6 cellular contexts compared by ENCODE assay signal in genomic region chr6:32187725-32188380, GRCh38. TPM values are rescaled to one million over a fixed set of nuclear protein-coding genes. Genes with fewer than 3 reads are reported as not detected.
A peak's percentile ranks its signal among the peaks of the same experiment; 100 is the strongest.
DNase-seq lines count a peak whose midpoint lies in the region; ATAC-seq and TF ChIP-seq lines count a peak whose summit lies in the region.
"Not testable (repeated sequence)": the region's sequence is repeated elsewhere in the genome, so short reads cannot be mapped to it uniquely, and the experiment has no call there.

No MANE protein-coding gene starts in this region.

- intact Hi-C loops in naive thymus-derived CD4-positive, alpha-beta T cell (cut with micrococcal nuclease) = not testable (repeated sequence)

- not testable (repeated sequence) for H3K9me3 Mint-ChIP-seq in CD4-positive, CD25-positive, alpha-beta regulatory T cell; activated naive CD8-positive, alpha-beta T cell treated with anti-CD3 and anti-CD28 coated beads for 36 hours; naive thymus-derived CD4-positive, alpha-beta T cell; stimulated activated naive CD8-positive, alpha-beta T cell treated with anti-CD3 and anti-CD28 coated beads, Interleukin-15, Interleukin-2, amounts not matched to agents 100 ng/mL and 50 ng/mL, for 24 hours

- POLR2A ChIA-PET in RWPE1 (lab: Yijun Ruan, JAX; ENCODE audit: low non-redundant PET) = not testable (repeated sequence)
- POLR2A ChIA-PET in naive thymus-derived CD4-positive, alpha-beta T cell (lab: Charles Lee) = interaction anchor here (1.8 to 10.6 kb wide), 3 partner anchors 8 to 657 kb away, joined by 9 to 259 read pairs (median 14); partner anchors contain the start of genes AGPAT1 and RNF5

- H3K27me3 ChIP-seq in CD4-positive, CD25-positive, alpha-beta regulatory T cell (ENCODE audit: control insufficient read depth, insufficient read depth, low read length); esophagus (ENCODE audit: control insufficient read depth in 1 of 2, insufficient read depth in 2 of 2, low read length in 2 of 2); naive thymus-derived CD4-positive, alpha-beta T cell (ENCODE audit: control insufficient read depth in 2 of 2, insufficient read depth in 2 of 2, low read length in 2 of 2): not testable (repeated sequence)

- H3K9me3 ChIP-seq in CD4-positive, CD25-positive, alpha-beta regulatory T cell (ENCODE audit: control insufficient read depth in 2 of 2, low read length in 2 of 2); esophagus (ENCODE audit: control insufficient read depth in 2 of 2, insufficient read depth in 1 of 2, low read depth in 1 of 2, low read length in 1 of 2); naive thymus-derived CD4-positive, alpha-beta T cell (ENCODE audit: control insufficient read depth in 2 of 3, low read length in 3 of 3): not testable (repeated sequence)

- peak overlapping the region; percentile 88 for H3K27ac ChIP-seq in CD4-positive, CD25-positive, alpha-beta regulatory T cell (ENCODE audit: insufficient read depth, low read length, poor library complexity, severe bottlenecking)
- H3K27ac ChIP-seq in RWPE1 = peak overlapping the region; percentile 88
- H3K27ac ChIP-seq in esophagus (ENCODE audit: low read depth in 2 of 2, low read length in 1 of 2) = peak overlapping the region; percentile 8 to 97
- H3K27ac ChIP-seq in naive thymus-derived CD4-positive, alpha-beta T cell (ENCODE audit: low read depth, low read length) = peak overlapping the region; percentile 97

- H3K4me3 Mint-ChIP-seq in CD4-positive, CD25-positive, alpha-beta regulatory T cell = peak overlapping the region; percentile 94 to 98 (median 96)
- peak overlapping the region; percentile 87 for H3K4me3 Mint-ChIP-seq in activated naive CD8-positive, alpha-beta T cell treated with anti-CD3 and anti-CD28 coated beads for 36 hours
- H3K4me3 Mint-ChIP-seq in naive thymus-derived CD4-positive, alpha-beta T cell = peak overlapping the region; percentile 90 to 100 (median 97)
- H3K4me3 Mint-ChIP-seq in stimulated activated naive CD8-positive, alpha-beta T cell treated with anti-CD3 and anti-CD28 coated beads, Interleukin-15, Interleukin-2, amounts not matched to agents 100 ng/mL and 50 ng/mL, for 24 hours = peak overlapping the region; percentile 90

- peaks cover 6 to 50% (median 38%) of the 10 kb centered on the region in 4 donors for H3K4me1 Mint-ChIP-seq in CD4-positive, CD25-positive, alpha-beta regulatory T cell
- peaks cover 47% of the 10 kb centered on the region for H3K4me1 Mint-ChIP-seq in activated naive CD8-positive, alpha-beta T cell treated with anti-CD3 and anti-CD28 coated beads for 36 hours
- peaks cover 31 to 46% (median 42%) of the 10 kb centered on the region in 7 donors for H3K4me1 Mint-ChIP-seq in naive thymus-derived CD4-positive, alpha-beta T cell
- H3K4me1 Mint-ChIP-seq in stimulated activated naive CD8-positive, alpha-beta T cell treated with anti-CD3 and anti-CD28 coated beads, Interleukin-15, Interleukin-2, amounts not matched to agents 100 ng/mL and 50 ng/mL, for 24 hours (ENCODE audit: low read depth) = peaks cover 65% of the 10 kb centered on the region

- peak overlapping the region; percentile 81 to 98 (median 97) for H3K27ac Mint-ChIP-seq in CD4-positive, CD25-positive, alpha-beta regulatory T cell
- peak overlapping the region; percentile 83 for H3K27ac Mint-ChIP-seq in activated naive CD8-positive, alpha-beta T cell treated with anti-CD3 and anti-CD28 coated beads for 36 hours
- peak overlapping the region; percentile 73 to 98 (median 91) for H3K27ac Mint-ChIP-seq in naive thymus-derived CD4-positive, alpha-beta T cell
- H3K27ac Mint-ChIP-seq in stimulated activated naive CD8-positive, alpha-beta T cell treated with anti-CD3 and anti-CD28 coated beads, Interleukin-15, Interleukin-2, amounts not matched to agents 100 ng/mL and 50 ng/mL, for 24 hours = peak overlapping the region; percentile 90

- peaks cover 25% of the 10 kb centered on the region for H3K36me3 Mint-ChIP-seq in CD4-positive, CD25-positive, alpha-beta regulatory T cell
- H3K36me3 Mint-ChIP-seq in activated naive CD8-positive, alpha-beta T cell treated with anti-CD3 and anti-CD28 coated beads for 36 hours = peaks cover 41% of the 10 kb centered on the region
- peaks cover 17 to 48% (median 35%) of the 10 kb centered on the region in 5 donors for H3K36me3 Mint-ChIP-seq in naive thymus-derived CD4-positive, alpha-beta T cell
- peaks cover 40% of the 10 kb centered on the region for H3K36me3 Mint-ChIP-seq in stimulated activated naive CD8-positive, alpha-beta T cell treated with anti-CD3 and anti-CD28 coated beads, Interleukin-15, Interleukin-2, amounts not matched to agents 100 ng/mL and 50 ng/mL, for 24 hours (ENCODE audit: low read depth)

- H3K4me1 ChIP-seq in CD4-positive, CD25-positive, alpha-beta regulatory T cell (ENCODE audit: control insufficient read depth, insufficient read depth, low read length, poor library complexity, severe bottlenecking) = peaks cover 60% of the 10 kb centered on the region
- not testable (repeated sequence) for H3K4me1 ChIP-seq in esophagus (ENCODE audit: control insufficient read depth in 2 of 2, insufficient read depth in 2 of 2, low read length in 1 of 2)
- H3K4me1 ChIP-seq in naive thymus-derived CD4-positive, alpha-beta T cell (ENCODE audit: control insufficient read depth in 2 of 2, insufficient read depth in 2 of 2, low read length in 2 of 2) = peaks cover 13 to 30% of the 10 kb centered on the region in 2 donors

- not testable (repeated sequence) for TF ChIP-seq CTCF in RWPE1 (conservative IDR thresholded peaks at IDR 0.05; ENCODE audit: low read depth)

- not testable (repeated sequence) for ATAC-seq in CD4-positive, CD25-positive, alpha-beta regulatory T cell (ENCODE audit: low read depth in 2 of 2); naive thymus-derived CD4-positive, alpha-beta T cell

- peak overlapping the region; percentile 81 for H3K4me3 ChIP-seq in CD4-positive, CD25-positive, alpha-beta regulatory T cell (ENCODE audit: low read depth, low read length)
- peak overlapping the region in 1 of 2 donors; percentile 71 for H3K4me3 ChIP-seq in esophagus (ENCODE audit: low read depth in 1 of 2, low read length in 2 of 2)
- peak overlapping the region; percentile 94 for H3K4me3 ChIP-seq in naive thymus-derived CD4-positive, alpha-beta T cell (ENCODE audit: low read length)

- not testable (repeated sequence) for DNase-seq in CD4-positive, CD25-positive, alpha-beta regulatory T cell; RWPE1 (ENCODE audit: low spot score); activated naive CD8-positive, alpha-beta T cell treated with anti-CD3 and anti-CD28 coated beads for 36 hours; naive thymus-derived CD4-positive, alpha-beta T cell

- WGBS in esophagus, 2 donors = 67 to 80% methylated on average over 16 to 18 of the region's 18 CpGs

- H3K36me3 ChIP-seq in CD4-positive, CD25-positive, alpha-beta regulatory T cell (ENCODE audit: control insufficient read depth, insufficient read depth, low read length) = peaks cover 27% of the 10 kb centered on the region
- H3K36me3 ChIP-seq in esophagus (ENCODE audit: control insufficient read depth in 2 of 2, insufficient read depth in 2 of 2, low read length in 1 of 2) = peaks cover 5 to 12% of the 10 kb centered on the region in 2 donors
- peaks cover 15 to 64% (median 17%) of the 10 kb centered on the region in 3 experiments for H3K36me3 ChIP-seq in naive thymus-derived CD4-positive, alpha-beta T cell (ENCODE audit: control insufficient read depth in 2 of 3, insufficient read depth in 3 of 3, low read length in 3 of 3)

- CTCF ChIA-PET in RWPE1 (lab: Yijun Ruan, JAX) = not testable (repeated sequence)
- CTCF ChIA-PET in naive thymus-derived CD4-positive, alpha-beta T cell (lab: Charles Lee) = interaction anchor here (1.8 kb wide), 1 partner anchor 9 kb away, joined by 5 read pairs; no protein-coding TSS in a partner anchor

- H3K27me3 Mint-ChIP-seq in CD4-positive, CD25-positive, alpha-beta regulatory T cell; activated naive CD8-positive, alpha-beta T cell treated with anti-CD3 and anti-CD28 coated beads for 36 hours; naive thymus-derived CD4-positive, alpha-beta T cell; stimulated activated naive CD8-positive, alpha-beta T cell treated with anti-CD3 and anti-CD28 coated beads, Interleukin-15, Interleukin-2, amounts not matched to agents 100 ng/mL and 50 ng/mL, for 24 hours: not testable (repeated sequence)

RNA-seq across cellular contexts. Expression of gene PBX2, which starts 2.1 kb away (rescaled TPM):
- 106 TPM for total RNA-seq in CD4-positive, CD25-positive, alpha-beta regulatory T cell
- 1 to 10 TPM; 1.7 to 2.7 (median 1.9) TPM for polyA plus RNA-seq in CD4-positive, CD25-positive, alpha-beta regulatory T cell
- total RNA-seq in activated naive CD8-positive, alpha-beta T cell treated with anti-CD3 and anti-CD28 coated beads for 36 hours = 10 to 100 TPM; 56.4 to 56.9 TPM
- 10 to 100 TPM; 29.4 to 49.8 TPM for polyA plus RNA-seq in esophagus
- 100 to 1,000 TPM; 105 to 221 (median 144) TPM for total RNA-seq in naive thymus-derived CD4-positive, alpha-beta T cell
- polyA plus RNA-seq in naive thymus-derived CD4-positive, alpha-beta T cell = 1 to 10 TPM; 2.5 to 3.0 TPM

RNA-seq across cellular contexts. Expression of gene AGER, which starts 3.8 kb away (rescaled TPM):
- total RNA-seq in CD4-positive, CD25-positive, alpha-beta regulatory T cell = 27.8 TPM
- under 1 TPM in 2 of 4 donors, not detected in 2; 0.44 to 0.52 TPM for polyA plus RNA-seq in CD4-positive, CD25-positive, alpha-beta regulatory T cell
- 10 to 100 TPM in 1 of 2 experiments, 1 to 10 TPM in 1; 9.6 to 11.5 TPM for total RNA-seq in activated naive CD8-positive, alpha-beta T cell treated with anti-CD3 and anti-CD28 coated beads for 36 hours
- polyA plus RNA-seq in esophagus = 1 to 10 TPM; 3.5 to 8.3 TPM
- total RNA-seq in naive thymus-derived CD4-positive, alpha-beta T cell = 10 to 100 TPM; 32.6 to 92.2 (median 38.0) TPM
- under 1 TPM in 1 of 2 donors, not detected in 1; 0.47 TPM for polyA plus RNA-seq in naive thymus-derived CD4-positive, alpha-beta T cell

RNA-seq across cellular contexts. Expression of gene GPSM3, which starts 4.6 kb away (rescaled TPM):
- total RNA-seq in CD4-positive, CD25-positive, alpha-beta regulatory T cell = 202 TPM
- 100 to 1,000 TPM in 2 of 4 donors, 10 to 100 TPM in 2; 82.4 to 109 (median 96.1) TPM for polyA plus RNA-seq in CD4-positive, CD25-positive, alpha-beta regulatory T cell
- 10 to 100 TPM; 68.4 to 71.3 TPM for total RNA-seq in activated naive CD8-positive, alpha-beta T cell treated with anti-CD3 and anti-CD28 coated beads for 36 hours
- 1 to 10 TPM; 4.0 to 4.6 TPM for polyA plus RNA-seq in esophagus
- total RNA-seq in naive thymus-derived CD4-positive, alpha-beta T cell = 100 to 1,000 TPM; 268 to 325 (median 277) TPM
- 100 to 1,000 TPM; 148 to 178 TPM for polyA plus RNA-seq in naive thymus-derived CD4-positive, alpha-beta T cell

RNA-seq across cellular contexts. Expression of gene RNF5, which starts 9.6 kb away (rescaled TPM):
- total RNA-seq in CD4-positive, CD25-positive, alpha-beta regulatory T cell = 30.0 TPM
- 100 to 1,000 TPM; 117 to 135 (median 131) TPM for polyA plus RNA-seq in CD4-positive, CD25-positive, alpha-beta regulatory T cell
- total RNA-seq in activated naive CD8-positive, alpha-beta T cell treated with anti-CD3 and anti-CD28 coated beads for 36 hours = 10 to 100 TPM; 58.3 to 58.6 TPM
- 10 to 100 TPM; 36.3 to 44.9 TPM for polyA plus RNA-seq in esophagus
- 10 to 100 TPM; 17.0 to 50.6 (median 40.9) TPM for total RNA-seq in naive thymus-derived CD4-positive, alpha-beta T cell
- 100 to 1,000 TPM; 107 to 111 TPM for polyA plus RNA-seq in naive thymus-derived CD4-positive, alpha-beta T cell

RNA-seq across cellular contexts. Expression of gene AGPAT1, which starts 12.0 kb away (rescaled TPM):
- total RNA-seq in CD4-positive, CD25-positive, alpha-beta regulatory T cell = 23.9 TPM
- polyA plus RNA-seq in CD4-positive, CD25-positive, alpha-beta regulatory T cell = 10 to 100 TPM; 11.8 to 15.2 (median 14.3) TPM
- total RNA-seq in activated naive CD8-positive, alpha-beta T cell treated with anti-CD3 and anti-CD28 coated beads for 36 hours = 10 to 100 TPM; 30.8 to 33.6 TPM
- 10 to 100 TPM; 15.3 to 18.3 TPM for polyA plus RNA-seq in esophagus
- 10 to 100 TPM; 25.0 to 46.1 (median 31.6) TPM for total RNA-seq in naive thymus-derived CD4-positive, alpha-beta T cell
- polyA plus RNA-seq in naive thymus-derived CD4-positive, alpha-beta T cell = 10 to 100 TPM; 19.3 to 19.5 TPM
